Comparison of ENCODE assay signal across 26 cellular contexts in genomic region chr3:38334142-38334541, GRCh38. TPM values are rescaled to one million over a fixed set of nuclear protein-coding genes. Genes with fewer than 3 reads are reported as not detected.
"Had no signal": no experiment of that assay in that cellular context is flagged by ENCODE, and none has a peak within 500 bp of the region (broad histone marks: within the 10 kb centered on the region; RNA-seq: fewer than 3 reads in every experiment).

No MANE protein-coding gene starts in this region.

- FAIRE-seq: astrocyte, bronchial epithelial cell had no signal

- ATAC-seq: activated CD4-positive, alpha-beta T cell treated with anti-CD3 and anti-CD28 coated beads for 36 hours; effector memory CD8-positive, alpha-beta T cell; gastroesophageal sphincter; heart right ventricle had no signal

- H3K27ac Mint-ChIP-seq: activated CD4-positive, alpha-beta memory T cell treated with anti-CD3 and anti-CD28 coated beads for 36 hours; activated CD4-positive, alpha-beta T cell treated with anti-CD3 and anti-CD28 coated beads for 36 hours; activated CD4-positive, alpha-beta T cell treated with anti-CD3 and anti-CD28 coated beads, Interleukin-2, amount 10 ng/mL, durations not matched to agents 24 days and 14 days; activated naive CD8-positive, alpha-beta T cell had no signal

- H3K36me3 Mint-ChIP-seq: activated CD4-positive, alpha-beta memory T cell treated with anti-CD3 and anti-CD28 coated beads for 36 hours; activated naive CD8-positive, alpha-beta T cell had no signal

- H3K9me3 Mint-ChIP-seq: activated CD4-positive, alpha-beta memory T cell treated with anti-CD3 and anti-CD28 coated beads for 36 hours; activated CD4-positive, alpha-beta T cell treated with anti-CD3 and anti-CD28 coated beads, Interleukin-2, amount 10 ng/mL, durations not matched to agents 24 days and 14 days; central memory CD8-positive, alpha-beta T cell; effector memory CD8-positive, alpha-beta T cell had no signal

- H3K4me1 Mint-ChIP-seq: activated CD4-positive, alpha-beta T cell treated with anti-CD3 and anti-CD28 coated beads for 36 hours; activated CD4-positive, alpha-beta T cell treated with anti-CD3 and anti-CD28 coated beads, Interleukin-2, amount 10 ng/mL, durations not matched to agents 24 days and 14 days had no signal

- H3K4me3 Mint-ChIP-seq: activated CD4-positive, alpha-beta memory T cell treated with anti-CD3 and anti-CD28 coated beads for 36 hours; activated CD4-positive, alpha-beta T cell treated with anti-CD3 and anti-CD28 coated beads for 36 hours; activated CD4-positive, alpha-beta T cell treated with anti-CD3 and anti-CD28 coated beads, Interleukin-2, amount 10 ng/mL, durations not matched to agents 24 days and 14 days; activated naive CD8-positive, alpha-beta T cell; central memory CD8-positive, alpha-beta T cell; effector memory CD8-positive, alpha-beta T cell had no signal

- H3K27me3 Mint-ChIP-seq: activated naive CD8-positive, alpha-beta T cell had no signal

- DNase-seq: activated CD4-positive, alpha-beta memory T cell treated with anti-CD3 and anti-CD28 coated beads for 36 hours; activated CD4-positive, alpha-beta T cell treated with anti-CD3 and anti-CD28 coated beads for 36 hours; activated CD4-positive, alpha-beta T cell treated with anti-CD3 and anti-CD28 coated beads, Interleukin-2, amount 10 ng/mL, durations not matched to agents 24 days and 14 days; activated CD4-positive, CD25-positive, alpha-beta regulatory T cell; activated CD4-positive, CD25-positive, alpha-beta regulatory T cell treated with anti-CD3 and anti-CD28 coated beads, Interleukin-2, amount 50 U/mL, for 72 hours; activated CD8-positive, alpha-beta memory T cell treated with anti-CD3 and anti-CD28 coated beads for 24 hours; activated gamma-delta T cell; activated naive CD4-positive, alpha-beta T cell treated with anti-CD3 and anti-CD28 coated beads, Interleukin-2, amount 50 U/mL, for 16 hours; activated naive CD4-positive, alpha-beta T cell treated with Interleukin-2 at 50 U/mL for 16 hours; activated T-cell treated with anti-CD3 and anti-CD28 coated beads, Interleukin-2, amount 50 U/mL, for 48 hours; brain microvascular endothelial cell; cortex of kidney; dermis blood vessel endothelial cell; effector CD4-positive, alpha-beta T cell; effector memory CD8-positive, alpha-beta T cell; erythroblast; esophagus squamous epithelium; foreskin melanocyte; heart right ventricle; T-helper 2 cell had no signal

RNA-seq across cellular contexts. Expression of gene SLC22A14, which starts 52.0 kb away (rescaled TPM):
- total RNA-seq: activated CD4-positive, alpha-beta memory T cell treated with anti-CD3 and anti-CD28 coated beads for 36 hours; activated CD4-positive, alpha-beta T cell treated with anti-CD3 and anti-CD28 coated beads for 36 hours; activated CD4-positive, alpha-beta T cell treated with anti-CD3 and anti-CD28 coated beads, Interleukin-2, amount 10 ng/mL, durations not matched to agents 24 days and 14 days; T-helper 1 cell treated with Interleukin-12 subunit alpha and Interleukin-12 subunit beta and Interleukin-4 antibody, amounts not matched to agents 30 ng/mL and 1 ng/mL, for 36 hours had no signal
